In genomic region chr5:78377056-78377717, GRCh38 we compare ENCODE assay signal across 13 cellular contexts. TPM values are rescaled to one million over a fixed set of nuclear protein-coding genes. Genes with fewer than 3 reads are reported as not detected.
DNase-seq lines count a peak whose midpoint lies in the region; ATAC-seq, FAIRE-seq and TF ChIP-seq lines count a peak whose summit lies in the region.
"Had no signal": no experiment of that assay in that cellular context is flagged by ENCODE, and none has a peak within 500 bp of the region (broad histone marks: within the 10 kb centered on the region; RNA-seq: fewer than 3 reads in every experiment).

No MANE protein-coding gene starts in this region.

- ATAC-seq in gastrocnemius medialis: peak; percentile 84 to 89

- in situ Hi-C loops in gastrocnemius medialis (cut with MboI; ENCODE audit: low sequenced_read_pairs in 4 of 4): no loop called here

- no peaks in the 10 kb centered on the region for H3K27me3 Mint-ChIP-seq in astrocyte (ENCODE audit: low read depth, unreplicated experiment)
- H3K27me3 Mint-ChIP-seq: type B pancreatic cell had no signal

- H3K27me3 ChIP-seq in astrocyte (ENCODE audit: insufficient read depth, low read length): no peaks in the 10 kb centered on the region
- no peaks in the 10 kb centered on the region for H3K27me3 ChIP-seq in gastrocnemius medialis
- H3K27me3 ChIP-seq in testis: no peaks in the 10 kb centered on the region

- H3K9me3 ChIP-seq in astrocyte (ENCODE audit: insufficient read depth, low read depth, low read length) (no peaks in the 10 kb centered on the region), gastrocnemius medialis (no peaks in the 10 kb centered on the region), testis (no peaks in the 10 kb centered on the region)

- H3K9ac ChIP-seq in astrocyte (ENCODE audit: low read length): no peak overlapping the region

- TF ChIP-seq POLR2A in gastrocnemius medialis (IDR thresholded peaks at IDR 0.05) (no peak), testis (IDR thresholded peaks at IDR 0.05) (no peak)

- intact Hi-C loops in gastrocnemius medialis (cut with DNase I; ENCODE audit: low total_unique reads): loop anchor here (1.0 to 5.0 kb wide), 4 partner anchors 16 to 270 kb away; partner anchors contain the start of genes AP3B1, LHFPL2 and SCAMP1
- intact Hi-C loops in testis (cut with DNase I; ENCODE audit: low total_unique reads): no loop called here

- TF ChIP-seq CTCF in astrocyte (IDR thresholded peaks at IDR 0.05; ENCODE audit: insufficient read depth, low read depth, low read length) (no peak), foreskin fibroblast (IDR thresholded peaks at IDR 0.05; ENCODE audit: low read depth, low read length) (no peak), gastrocnemius medialis (IDR thresholded peaks at IDR 0.05 in 4 of 5, conservative IDR thresholded peaks at IDR 0.05 in 1 of 5) (no peak), testis (IDR thresholded peaks at IDR 0.05) (no peak)

- H3K4me3 Mint-ChIP-seq in astrocyte (ENCODE audit: unreplicated experiment): no peak overlapping the region
- H3K4me3 Mint-ChIP-seq: type B pancreatic cell had no signal

- peaks cover 3% of the 10 kb centered on the region for H3K36me3 Mint-ChIP-seq in astrocyte (ENCODE audit: low read depth, unreplicated experiment)

- no peak for FAIRE-seq in astrocyte (lab: Jason Lieb, UNC)

- DNase-seq in HCEC 1CT (peak; percentile 45), astrocyte (ENCODE audit: low read depth) (peak; percentile 33), foreskin fibroblast (peak; percentile 8 to 40), gastrocnemius medialis (peak; percentile 20 to 27), SIG-M5 treated with dmso at 0.1 percent for 504 hours (lab: John Stamatoyannopoulos, UW; ENCODE audit: unreplicated experiment) (no peak), testis (no peak), NCI-H187 treated with DMSO at 0.1 percent for 48 hours (lab: John Stamatoyannopoulos, UW) (no peak), NCI-H526 treated with DMSO at 0.1 percent for 48 hours (lab: John Stamatoyannopoulos, UW) (no peak)
- DNase-seq: MV-4-11, NCI-H524 treated with DMSO at 0.1 percent for 48 hours, SIG-M5 had no signal

- no peaks in the 10 kb centered on the region for H3K9me3 Mint-ChIP-seq in astrocyte (ENCODE audit: unreplicated experiment)
- H3K9me3 Mint-ChIP-seq: type B pancreatic cell had no signal

- 34 to 43% methylated on average over 3 of the region's 3 CpGs for WGBS in testis, 2 donors

- H3K4me3 ChIP-seq in astrocyte (ENCODE audit: insufficient read depth, low read depth, low read length) (no peak overlapping the region), foreskin fibroblast (ENCODE audit: low read depth in 1 of 2, low read length in 2 of 2) (no peak overlapping the region), gastrocnemius medialis (peak overlapping the region in 2 of 4 donors; percentile 1 to 18), testis (no peak overlapping the region)
- H3K4me3 ChIP-seq: smooth muscle cell had no signal

- H4K20me1 ChIP-seq in astrocyte (ENCODE audit: insufficient read depth, low read length): peaks cover 44% of the 10 kb centered on the region

- H3K79me2 ChIP-seq in astrocyte (ENCODE audit: insufficient read depth, low read length): peaks cover 22% of the 10 kb centered on the region

- H3K27ac ChIP-seq in astrocyte (ENCODE audit: low read depth, low read length) (no peak overlapping the region), gastrocnemius medialis (peak overlapping the region; percentile 55 to 75 (median 62)), testis (no peak overlapping the region)

- no peak overlapping the region for H3K27ac Mint-ChIP-seq in astrocyte (ENCODE audit: unreplicated experiment)
- H3K27ac Mint-ChIP-seq: type B pancreatic cell had no signal

- H3K36me3 ChIP-seq in astrocyte (ENCODE audit: insufficient read depth, low read length) (no peaks in the 10 kb centered on the region), gastrocnemius medialis (no peaks in the 10 kb centered on the region), testis (ENCODE audit: low read depth, missing control alignments) (no peaks in the 10 kb centered on the region)

- no peak overlapping the region for H3K4me2 ChIP-seq in astrocyte (ENCODE audit: low read length)
- H3K4me2 ChIP-seq: smooth muscle cell had no signal

- H2AFZ ChIP-seq in astrocyte (ENCODE audit: low read depth, low read length): no peak overlapping the region

- H3K4me1 ChIP-seq in astrocyte (ENCODE audit: insufficient read depth, low read length): peaks cover 3% of the 10 kb centered on the region
- H3K4me1 ChIP-seq in gastrocnemius medialis: peaks cover 26 to 43% of the 10 kb centered on the region in 2 donors
- H3K4me1 ChIP-seq in testis: peaks cover 7% of the 10 kb centered on the region

- peaks cover 10% of the 10 kb centered on the region for H3K4me1 Mint-ChIP-seq in astrocyte (ENCODE audit: low read depth, unreplicated experiment)

RNA-seq across cellular contexts. Expression of gene SCAMP1, which starts 16.8 kb away (rescaled TPM):
- total RNA-seq in astrocyte (52.6 and 59.1 TPM in 2 replicates), gastrocnemius medialis (10 to 100 TPM; 17.5 to 35.2 (median 22.0) TPM), testis (10 to 100 TPM; 28.3 to 35.9 TPM)
- polyA plus RNA-seq in testis (ENCODE audit: insufficient read depth, low read depth, low replicate concordance): 22.5 TPM

Comparison
In these comparisons a context has a peak if more than half of its experiments do, and no peak if none do; other contexts are left out.
1. DNase-seq: peak in HCEC 1CT (single experiment), astrocyte (single experiment), foreskin fibroblast (2 of 2) and gastrocnemius medialis (2 of 2); none in SIG-M5 treated with dmso at 0.1 percent for 504 hours (single experiment), testis (single experiment), NCI-H187 treated with DMSO at 0.1 percent for 48 hours (single experiment) and NCI-H526 treated with DMSO at 0.1 percent for 48 hours (single experiment).
2. H3K27ac ChIP-seq: peak in gastrocnemius medialis (4 of 4); none in astrocyte (single experiment) and testis (0 of 2).